In genomic region chr3:69250014-69250413, GRCh38 we compare ENCODE assay signal across 10 cellular contexts.
DNase-seq lines count a peak whose midpoint lies in the region; ATAC-seq and TF ChIP-seq lines count a peak whose summit lies in the region.
"Had no signal": no experiment of that assay in that cellular context is flagged by ENCODE, and none has a peak within 500 bp of the region (broad histone marks: within the 10 kb centered on the region; RNA-seq: fewer than 3 reads in every experiment).

No MANE protein-coding gene starts in this region.

- no peak overlapping the region for H3K4me3 ChIP-seq in AG09309 (ENCODE audit: control insufficient read depth, low read depth, low read length)
- no peak overlapping the region for H3K4me3 ChIP-seq in mucosa of descending colon
- peak overlapping the region; percentile 26 to 36 (median 34) for H3K4me3 ChIP-seq in stomach
- H3K4me3 ChIP-seq in MM.1S (ENCODE audit: low read length), result no peak overlapping the region
- H3K4me3 ChIP-seq: SJSA1 had no signal

- no peaks in the 10 kb centered on the region for H3K36me3 Mint-ChIP-seq in chondrocyte (ENCODE audit: low read depth)

- no peaks in the 10 kb centered on the region for H3K4me1 Mint-ChIP-seq in chondrocyte (ENCODE audit: low read depth)

- peaks cover 11% of the 10 kb centered on the region for H3K27me3 Mint-ChIP-seq in chondrocyte (ENCODE audit: low read depth)

- H3K27ac ChIP-seq in stomach (peak overlapping the region in 3 of 5 donors; percentile 34 to 62 (median 39)), MM.1S (ENCODE audit: low read length) (no peak overlapping the region)
- H3K27ac ChIP-seq: C4-2B, SJSA1 had no signal

- H3K9ac ChIP-seq in MM.1S (ENCODE audit: low read length), result no peak overlapping the region

- TF ChIP-seq CTCF in AG09309 (IDR thresholded peaks at IDR 0.05; ENCODE audit: control insufficient read depth, insufficient read depth, low read depth, low read length, missing control alignments) (no peak), chondrocyte (IDR thresholded peaks at IDR 0.05) (no peak), mucosa of descending colon (IDR thresholded peaks at IDR 0.05) (no peak), stomach (IDR thresholded peaks at IDR 0.05) (no peak), MM.1S (IDR thresholded peaks at IDR 0.05; ENCODE audit: low read length) (no peak)

- H4K20me1 ChIP-seq in MM.1S (ENCODE audit: insufficient read depth, low read length), result no peaks in the 10 kb centered on the region

- ATAC-seq in mucosa of descending colon (peak; percentile 98), HG03095 (IDR thresholded peaks at IDR 0.05; ENCODE audit: unreplicated experiment) (no peak)

- intact Hi-C loops in mucosa of descending colon (cut with DNase I, micrococcal nuclease) (no loop called here), stomach (cut with DNase I; ENCODE audit: low total_unique reads) (no loop called here)

- H3K9me3 ChIP-seq in mucosa of descending colon, result no peaks in the 10 kb centered on the region
- H3K9me3 ChIP-seq in stomach, result no peaks in the 10 kb centered on the region
- no peaks in the 10 kb centered on the region for H3K9me3 ChIP-seq in MM.1S (replicated peaks; ENCODE audit: insufficient read depth, low read length)
- H3K9me3 ChIP-seq: SJSA1 had no signal

- peak overlapping the region; percentile 24 for H3K27ac Mint-ChIP-seq in chondrocyte (ENCODE audit: unreplicated experiment)

- no peak overlapping the region for H3K4me2 ChIP-seq in MM.1S (ENCODE audit: low read depth, low read length)

- H3K9me3 Mint-ChIP-seq in chondrocyte (ENCODE audit: low read depth), result no peaks in the 10 kb centered on the region

- H3K4me1 ChIP-seq in mucosa of descending colon (ENCODE audit: low read depth) (no peaks in the 10 kb centered on the region), stomach (no peaks in the 10 kb centered on the region), MM.1S (ENCODE audit: low read length) (no peaks in the 10 kb centered on the region)
- H3K4me1 ChIP-seq: SJSA1 had no signal

- H3F3A ChIP-seq in MM.1S (ENCODE audit: insufficient read depth, low read length), result no peaks in the 10 kb centered on the region

- no peak overlapping the region for H3K4me3 Mint-ChIP-seq in chondrocyte (ENCODE audit: unreplicated experiment)

- TF ChIP-seq EP300 in stomach (IDR thresholded peaks at IDR 0.05), result no peak

- no peak overlapping the region for H2AFZ ChIP-seq in MM.1S (ENCODE audit: low read length)

- H3K9me2 ChIP-seq in MM.1S (replicated peaks; ENCODE audit: insufficient read depth, low read length), result no peaks in the 10 kb centered on the region

- DNase-seq in AG09309 (ENCODE audit: low read depth) (peak; percentile 18), T-helper 1 cell (peak in 4 of 5 donors; percentile 20 to 89 (median 46)), chondrocyte (ENCODE audit: low spot score) (no peak), mucosa of descending colon (peak in 2 of 3 donors; percentile 64 to 93), stomach (peak; percentile 66), DMS79 treated with DMSO at 0.1 percent for 48 hours (lab: John Stamatoyannopoulos, UW) (no peak), MM.1S (no peak)

- no peak for TF ChIP-seq POLR2A in stomach (IDR thresholded peaks at IDR 0.05)

- H3K27me3 ChIP-seq in stomach, result no peaks in the 10 kb centered on the region
- H3K27me3 ChIP-seq in MM.1S (replicated peaks; ENCODE audit: insufficient read depth, low read length), result no peaks in the 10 kb centered on the region
- H3K27me3 ChIP-seq: SJSA1 had no signal

- H3K36me3 ChIP-seq in mucosa of descending colon (ENCODE audit: low read depth) (no peaks in the 10 kb centered on the region), stomach (no peaks in the 10 kb centered on the region), MM.1S (replicated peaks; ENCODE audit: insufficient read depth, low read length) (no peaks in the 10 kb centered on the region)
- H3K36me3 ChIP-seq: SJSA1 had no signal

- WGBS in stomach, 5 donors, result 17 to 48% (median 34%) methylated on average over 8 of the region's 8 CpGs

- H3K79me2 ChIP-seq in MM.1S (ENCODE audit: low read length), result no peaks in the 10 kb centered on the region

Comparison
In these comparisons a context has a peak if more than half of its experiments do, and no peak if none do; other contexts are left out.
1. DNase-seq: peak in AG09309 (single experiment), T-helper 1 cell (4 of 5), mucosa of descending colon (2 of 3) and stomach (single experiment); none in chondrocyte (single experiment), DMS79 treated with DMSO at 0.1 percent for 48 hours (single experiment) and MM.1S (single experiment).
2. H3K4me3 ChIP-seq: peak in stomach (4 of 4); none in AG09309 (single experiment), mucosa of descending colon (single experiment) and MM.1S (single experiment).